ENCODE assay signal across 31 cellular contexts in the genomic region with DNA sequence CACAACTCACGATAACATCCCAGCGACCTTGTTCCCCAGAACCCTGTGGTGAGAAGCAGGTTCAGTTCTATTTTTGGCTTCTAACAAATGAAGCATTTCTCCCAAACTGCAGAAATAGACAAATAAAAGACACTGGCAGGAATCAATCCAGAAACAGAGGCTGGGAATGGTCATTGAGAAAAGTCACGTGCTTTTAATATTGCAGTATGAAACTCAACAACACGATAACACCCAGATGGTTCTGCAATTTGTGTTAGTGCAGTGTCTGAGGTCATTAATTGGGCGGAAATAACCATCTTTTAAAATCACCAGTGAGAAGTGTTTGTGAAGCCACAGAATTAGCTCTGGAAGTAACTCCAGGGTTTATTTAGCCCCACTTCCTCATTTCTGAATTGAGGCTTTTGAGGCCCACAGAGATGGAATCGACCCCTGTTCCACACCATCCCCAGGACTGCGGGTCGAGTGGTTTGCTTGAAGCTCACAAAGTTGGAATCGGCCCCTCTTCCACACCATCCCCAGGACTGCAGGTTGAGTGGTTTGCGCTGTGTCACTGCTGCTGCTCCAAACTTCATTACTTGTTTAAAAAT.
DNase-seq lines count a peak whose midpoint lies in the region; ATAC-seq and TF ChIP-seq lines count a peak whose summit lies in the region.
"Had no signal": no experiment of that assay in that cellular context is flagged by ENCODE, and none has a peak within 500 bp of the region (broad histone marks: within the 10 kb centered on the region; RNA-seq: fewer than 3 reads in every experiment).

No MANE protein-coding gene starts in this region.

- TF ChIP-seq POLR2A in NB4 (IDR thresholded peaks at IDR 0.05; ENCODE audit: extremely low read depth, insufficient read length), result no peak
- TF ChIP-seq POLR2A in upper lobe of left lung (IDR thresholded peaks at IDR 0.05), result no peak

- H3K9me3 Mint-ChIP-seq in activated naive CD8-positive, alpha-beta T cell treated with anti-CD3 and anti-CD28 coated beads for 36 hours, result no peaks in the 10 kb centered on the region

- no peaks in the 10 kb centered on the region for H3K4me1 Mint-ChIP-seq in activated naive CD8-positive, alpha-beta T cell treated with anti-CD3 and anti-CD28 coated beads for 36 hours
- H3K4me1 Mint-ChIP-seq: CD8-positive, alpha-beta memory T cell; T-cell had no signal

- H3K36me3 ChIP-seq in BLaER1 (no peaks in the 10 kb centered on the region), upper lobe of left lung (no peaks in the 10 kb centered on the region)
- H3K36me3 ChIP-seq: SJSA1 had no signal

- H3K9ac ChIP-seq in BLaER1, result 0 out of 2 replicates have a peak overlapping the region, but pooled peaks have one; percentile 9

- no peak overlapping the region for H3K4me3 ChIP-seq in BLaER1
- H3K4me3 ChIP-seq in NB4 (ENCODE audit: low read depth, low read length), result no peak overlapping the region
- H3K4me3 ChIP-seq in upper lobe of left lung, result no peak overlapping the region
- H3K4me3 ChIP-seq: A549, GM23338, SJSA1 had no signal

- peaks cover 13% of the 10 kb centered on the region for H3K4me1 ChIP-seq in BLaER1
- H3K4me1 ChIP-seq in upper lobe of left lung, result no peaks in the 10 kb centered on the region
- H3K4me1 ChIP-seq: A549, SJSA1 had no signal

- TF ChIP-seq CTCF in NB4 (IDR thresholded peaks at IDR 0.05; ENCODE audit: low read depth, low read length), result no peak
- TF ChIP-seq CTCF in upper lobe of left lung (IDR thresholded peaks at IDR 0.05), result no peak

- DNase-seq in CD1c-positive myeloid dendritic cell (ENCODE audit: extremely low spot score) (peak; percentile 1), NB4 (ENCODE audit: low read depth) (peak; percentile 29), OCI-M1 (lab: John Stamatoyannopoulos, UW) (peak; percentile 14), NCI-H2029 (lab: John Stamatoyannopoulos, UW) (no peak), upper lobe of left lung (no peak)
- no peak for DNase-seq in activated naive CD8-positive, alpha-beta T cell treated with anti-CD3 and anti-CD28 coated beads for 36 hours
- DNase-seq: AML-193; CD8-positive, alpha-beta memory T cell; DMS 273 treated with DMSO at 0.1 percent for 48 hours; DMS79; EL; GDM1; H9; IMR-90; NCI-H1048; NCI-H1417; NCI-H1694; NCI-H2081; NCI-H2171; NCI-H226; NCI-H510A; NCI-H69; Right ventricle myocardium superior; RPMI8226; T-cell had no signal

- peaks cover 15% of the 10 kb centered on the region for H3K27me3 Mint-ChIP-seq in activated naive CD8-positive, alpha-beta T cell treated with anti-CD3 and anti-CD28 coated beads for 36 hours

- no peak overlapping the region for H3K4me3 Mint-ChIP-seq in activated naive CD8-positive, alpha-beta T cell treated with anti-CD3 and anti-CD28 coated beads for 36 hours
- H3K4me3 Mint-ChIP-seq: CD8-positive, alpha-beta memory T cell; GM23338; H9; T-cell had no signal

- ATAC-seq in upper lobe of left lung (ENCODE audit: low FRiP score in 2 of 2), result no peak
- no peak for ATAC-seq in GM21515 (IDR thresholded peaks at IDR 0.05; ENCODE audit: unreplicated experiment)
- ATAC-seq: A549, GM23338, T-cell had no signal

- no peak overlapping the region for H3K27ac Mint-ChIP-seq in activated naive CD8-positive, alpha-beta T cell treated with anti-CD3 and anti-CD28 coated beads for 36 hours
- H3K27ac Mint-ChIP-seq: CD8-positive, alpha-beta memory T cell; GM23338; H9; T-cell had no signal

- 0 out of 2 replicates have a peak overlapping the region, but pooled peaks have one; percentile 39 for H3K27ac ChIP-seq in BLaER1
- no peak overlapping the region for H3K27ac ChIP-seq in upper lobe of left lung
- H3K27ac ChIP-seq: A549, C4-2B, SJSA1 had no signal

- TF ChIP-seq EP300 in upper lobe of left lung (IDR thresholded peaks at IDR 0.05), result no peak

- WGBS in upper lobe of left lung, 2 donors, result 71 to 75% methylated on average over 10 of the region's 10 CpGs

- H3K36me3 Mint-ChIP-seq in activated naive CD8-positive, alpha-beta T cell treated with anti-CD3 and anti-CD28 coated beads for 36 hours, result no peaks in the 10 kb centered on the region
- H3K36me3 Mint-ChIP-seq: CD8-positive, alpha-beta memory T cell; T-cell had no signal

- peaks cover 8% of the 10 kb centered on the region; the same call in 1 of the 2 replicates for H3K9me3 ChIP-seq in BLaER1
- H3K9me3 ChIP-seq in upper lobe of left lung, result no peaks in the 10 kb centered on the region

- H3K4me2 ChIP-seq in BLaER1, result peak overlapping the region; percentile 65
- H3K4me2 ChIP-seq: A549, GM23338 had no signal

- H3K27me3 ChIP-seq in BLaER1 (no peaks in the 10 kb centered on the region), upper lobe of left lung (no peaks in the 10 kb centered on the region)
- H3K27me3 ChIP-seq: SJSA1 had no signal

- no peaks in the 10 kb centered on the region for H4K20me1 ChIP-seq in BLaER1

Comparison
In these comparisons a context has a peak if more than half of its experiments do, and no peak if none do; other contexts are left out.
1. DNase-seq: peak in CD1c-positive myeloid dendritic cell (single experiment), NB4 (single experiment) and OCI-M1 (single experiment); none in NCI-H2029 (single experiment), activated naive CD8-positive, alpha-beta T cell treated with anti-CD3 and anti-CD28 coated beads for 36 hours (single experiment) and upper lobe of left lung (0 of 2).